Comparison of ENCODE assay signal across 17 cellular contexts in the genomic region with DNA sequence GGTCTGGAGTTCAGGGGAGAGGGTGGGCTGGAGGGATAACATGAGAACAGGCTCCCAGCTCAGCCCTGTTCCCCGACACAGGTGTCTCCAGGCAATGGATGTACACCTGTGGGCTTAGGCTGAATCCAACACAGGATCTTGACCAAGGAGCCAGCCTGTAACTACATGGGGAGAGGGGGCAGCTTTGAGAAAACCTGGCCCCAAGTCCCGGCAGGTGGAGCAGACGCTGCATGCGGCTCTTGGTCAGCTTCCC.
DNase-seq lines count a peak whose midpoint lies in the region; ATAC-seq lines count a peak whose summit lies in the region.
"Had no signal": no experiment of that assay in that cellular context is flagged by ENCODE, and none has a peak within 500 bp of the region (broad histone marks: within the 10 kb centered on the region; RNA-seq: fewer than 3 reads in every experiment).

No MANE protein-coding gene starts in this region.

- H3K27me3 Mint-ChIP-seq in CD4-positive, CD25-positive, alpha-beta regulatory T cell = no peaks in the 10 kb centered on the region
- H3K27me3 Mint-ChIP-seq in activated T-helper 17 cell treated with anti-CD3 and anti-CD28 coated beads, Interleukin-2, amount 50 U/mL, for 72 hours = no peaks in the 10 kb centered on the region
- peaks cover 4% of the 10 kb centered on the region for H3K27me3 Mint-ChIP-seq in activated CD4-positive, alpha-beta T cell treated with anti-CD3 and anti-CD28 coated beads, Interleukin-2, amount 10 ng/mL, durations not matched to agents 24 days and 14 days

- no peaks in the 10 kb centered on the region for H3K9me3 Mint-ChIP-seq in CD4-positive, CD25-positive, alpha-beta regulatory T cell
- no peaks in the 10 kb centered on the region for H3K9me3 Mint-ChIP-seq in activated T-helper 17 cell treated with anti-CD3 and anti-CD28 coated beads, Interleukin-2, amount 50 U/mL, for 72 hours
- no peaks in the 10 kb centered on the region for H3K9me3 Mint-ChIP-seq in activated CD4-positive, alpha-beta T cell treated with anti-CD3 and anti-CD28 coated beads, Interleukin-2, amount 10 ng/mL, durations not matched to agents 24 days and 14 days

- H3K36me3 ChIP-seq in CD4-positive, CD25-positive, alpha-beta regulatory T cell (ENCODE audit: control insufficient read depth, insufficient read depth, low read length) = no peaks in the 10 kb centered on the region
- no peaks in the 10 kb centered on the region for H3K36me3 ChIP-seq in mesenchymal stem cell (ENCODE audit: control insufficient read depth in 1 of 2, insufficient read depth in 2 of 2, low read depth in 1 of 2, low read length in 2 of 2)
- H3K36me3 ChIP-seq in skeletal muscle tissue (ENCODE audit: control insufficient read depth in 3 of 3, insufficient read depth in 3 of 3, low read length in 3 of 3) = no peaks in the 10 kb centered on the region

- H3K4me1 Mint-ChIP-seq in CD4-positive, CD25-positive, alpha-beta regulatory T cell = peaks cover 8 to 34% (median 17%) of the 10 kb centered on the region in 4 donors
- H3K4me1 Mint-ChIP-seq in activated T-helper 17 cell treated with anti-CD3 and anti-CD28 coated beads, Interleukin-2, amount 50 U/mL, for 72 hours = peaks cover 13% of the 10 kb centered on the region
- H3K4me1 Mint-ChIP-seq in activated CD4-positive, alpha-beta T cell treated with anti-CD3 and anti-CD28 coated beads, Interleukin-2, amount 10 ng/mL, durations not matched to agents 24 days and 14 days = peaks cover 14% of the 10 kb centered on the region

- no peaks in the 10 kb centered on the region for H3K36me3 Mint-ChIP-seq in CD4-positive, CD25-positive, alpha-beta regulatory T cell
- no peaks in the 10 kb centered on the region for H3K36me3 Mint-ChIP-seq in activated T-helper 17 cell treated with anti-CD3 and anti-CD28 coated beads, Interleukin-2, amount 50 U/mL, for 72 hours (ENCODE audit: low read depth)
- peaks cover 2% of the 10 kb centered on the region for H3K36me3 Mint-ChIP-seq in activated CD4-positive, alpha-beta T cell treated with anti-CD3 and anti-CD28 coated beads, Interleukin-2, amount 10 ng/mL, durations not matched to agents 24 days and 14 days (ENCODE audit: low read depth)
- H3K36me3 Mint-ChIP-seq: CD14-positive monocyte had no signal

- H2BK12ac ChIP-seq in mesenchymal stem cell (ENCODE audit: low read length in 2 of 2) = no peak overlapping the region

- no peak for ATAC-seq in CD4-positive, CD25-positive, alpha-beta regulatory T cell (ENCODE audit: low read depth in 2 of 2)
- ATAC-seq in activated T-helper 17 cell treated with anti-CD3 and anti-CD28 coated beads, Interleukin-2, amount 50 U/mL, for 72 hours (replicated peaks) = no peak
- ATAC-seq in HG02610 (IDR thresholded peaks at IDR 0.05; ENCODE audit: unreplicated experiment) = no peak
- ATAC-seq in GM21723 (IDR thresholded peaks at IDR 0.05; ENCODE audit: unreplicated experiment) = no peak
- ATAC-seq: HCT116 had no signal

- H3K27ac Mint-ChIP-seq in CD4-positive, CD25-positive, alpha-beta regulatory T cell = peak overlapping the region in 2 of 3 donors; percentile 75 to 87
- peak overlapping the region; percentile 58 for H3K27ac Mint-ChIP-seq in activated T-helper 17 cell treated with anti-CD3 and anti-CD28 coated beads, Interleukin-2, amount 50 U/mL, for 72 hours
- H3K27ac Mint-ChIP-seq in activated CD4-positive, alpha-beta T cell treated with anti-CD3 and anti-CD28 coated beads, Interleukin-2, amount 10 ng/mL, durations not matched to agents 24 days and 14 days = no peak overlapping the region

- peak overlapping the region; percentile 14 for H4K8ac ChIP-seq in mesenchymal stem cell (ENCODE audit: low read length)

- no peak overlapping the region for H4K91ac ChIP-seq in mesenchymal stem cell (ENCODE audit: low read length)

- H3K4me3 Mint-ChIP-seq in CD4-positive, CD25-positive, alpha-beta regulatory T cell = no peak overlapping the region
- no peak overlapping the region for H3K4me3 Mint-ChIP-seq in activated T-helper 17 cell treated with anti-CD3 and anti-CD28 coated beads, Interleukin-2, amount 50 U/mL, for 72 hours
- no peak overlapping the region for H3K4me3 Mint-ChIP-seq in activated CD4-positive, alpha-beta T cell treated with anti-CD3 and anti-CD28 coated beads, Interleukin-2, amount 10 ng/mL, durations not matched to agents 24 days and 14 days
- H3K4me3 Mint-ChIP-seq: CD14-positive monocyte had no signal

- no peak overlapping the region for H2BK5ac ChIP-seq in mesenchymal stem cell (ENCODE audit: low read depth, low read length, poor library complexity, severe bottlenecking)

- H3K4me2 ChIP-seq in mesenchymal stem cell (ENCODE audit: low read length, poor library complexity, severe bottlenecking) = no peak overlapping the region

- no peak overlapping the region for H3K23ac ChIP-seq in mesenchymal stem cell (ENCODE audit: low read length in 2 of 2)

- no peak overlapping the region for H2BK15ac ChIP-seq in mesenchymal stem cell (ENCODE audit: low read depth, poor library complexity, severe bottlenecking)

- H3K4ac ChIP-seq in mesenchymal stem cell (ENCODE audit: low read depth in 1 of 2, low read length in 2 of 2) = peak overlapping the region in 1 of 2 experiments; percentile 60

- intact Hi-C loops in activated CD4-positive, alpha-beta T cell treated with anti-CD3 and anti-CD28 coated beads, Interleukin-2, amount 10 ng/mL, durations not matched to agents 24 days and 14 days (cut with micrococcal nuclease) = no loop called here

- H3K4me3 ChIP-seq in CD4-positive, CD25-positive, alpha-beta regulatory T cell (ENCODE audit: low read depth, low read length) = no peak overlapping the region
- H3K4me3 ChIP-seq in mesenchymal stem cell (ENCODE audit: insufficient read depth in 1 of 2, low read depth in 1 of 2, low read length in 2 of 2) (peak overlapping the region in 1 of 2 experiments; percentile 27), skeletal muscle tissue (ENCODE audit: low read length in 3 of 3) (no peak overlapping the region)
- H3K4me3 ChIP-seq: SK-N-MC had no signal

- H3K9me3 ChIP-seq in CD4-positive, CD25-positive, alpha-beta regulatory T cell (ENCODE audit: control insufficient read depth in 2 of 2, low read length in 2 of 2) = no peaks in the 10 kb centered on the region
- H3K9me3 ChIP-seq in mesenchymal stem cell (ENCODE audit: control insufficient read depth, low read length) (no peaks in the 10 kb centered on the region), skeletal muscle tissue (ENCODE audit: control insufficient read depth in 3 of 3, low read length in 3 of 3) (no peaks in the 10 kb centered on the region)

- no peaks in the 10 kb centered on the region for H3K27me3 ChIP-seq in CD4-positive, CD25-positive, alpha-beta regulatory T cell (ENCODE audit: control insufficient read depth, insufficient read depth, low read length)
- H3K27me3 ChIP-seq in mesenchymal stem cell (ENCODE audit: control insufficient read depth in 1 of 2, insufficient read depth in 1 of 2, low read length in 2 of 2) (no peaks in the 10 kb centered on the region), skeletal muscle tissue (ENCODE audit: control insufficient read depth in 3 of 3, insufficient read depth in 3 of 3, low read length in 3 of 3) (no peaks in the 10 kb centered on the region)

- H3K14ac ChIP-seq in mesenchymal stem cell (ENCODE audit: low read length in 2 of 2) = no peak overlapping the region

- H3K18ac ChIP-seq in mesenchymal stem cell (ENCODE audit: low read depth in 1 of 2, low read length in 2 of 2) = no peak overlapping the region

- no peak overlapping the region for H3K27ac ChIP-seq in CD4-positive, CD25-positive, alpha-beta regulatory T cell (ENCODE audit: insufficient read depth, low read length, poor library complexity, severe bottlenecking)
- H3K27ac ChIP-seq in mesenchymal stem cell (ENCODE audit: low read length, poor library complexity, severe bottlenecking) (no peak overlapping the region), skeletal muscle tissue (ENCODE audit: low read depth, low read length) (peak overlapping the region; percentile 30)
- H3K27ac ChIP-seq: SK-N-MC had no signal

- no peak overlapping the region for H3K9ac ChIP-seq in mesenchymal stem cell (ENCODE audit: low read length)
- H3K9ac ChIP-seq in skeletal muscle tissue (ENCODE audit: low read depth in 1 of 3, low read length in 3 of 3) = peak overlapping the region in 2 of 3 donors; percentile 6 to 45

- H3K79me1 ChIP-seq in mesenchymal stem cell (replicated peaks; ENCODE audit: low read length, poor library complexity, severe bottlenecking) = no peaks in the 10 kb centered on the region

- no peak overlapping the region for H2BK120ac ChIP-seq in mesenchymal stem cell (ENCODE audit: low read depth, low read length)

- H3K4me1 ChIP-seq in CD4-positive, CD25-positive, alpha-beta regulatory T cell (ENCODE audit: control insufficient read depth, insufficient read depth, low read length, poor library complexity, severe bottlenecking) = peaks cover 21% of the 10 kb centered on the region
- H3K4me1 ChIP-seq in mesenchymal stem cell (ENCODE audit: control insufficient read depth, insufficient read depth, low read depth, low read length) (peaks cover 22% of the 10 kb centered on the region), skeletal muscle tissue (ENCODE audit: control insufficient read depth in 3 of 3, insufficient read depth in 3 of 3, low read length in 3 of 3) (peaks cover 34 to 62% (median 48%) of the 10 kb centered on the region in 3 donors)

- H2AK5ac ChIP-seq in mesenchymal stem cell (ENCODE audit: low read length, severe bottlenecking) = no peak overlapping the region

- 95% methylated on average over 4 of the region's 4 CpGs for WGBS in mesenchymal stem cell

- DNase-seq in CD4-positive, CD25-positive, alpha-beta regulatory T cell = no peak
- DNase-seq in mesenchymal stem cell = no peak
- DNase-seq in activated CD4-positive, alpha-beta T cell treated with anti-CD3 and anti-CD28 coated beads, Interleukin-2, amount 10 ng/mL, durations not matched to agents 24 days and 14 days = no peak
- DNase-seq: AML-193; COR-L47; GOT3; KBM-7; NCI-H1105; NK-92 treated with Interleukin-12 subunit alpha and Interleukin-12 subunit beta, amount 100 ng/mL, for 24 hours; SHP77 had no signal

- H2AFZ ChIP-seq in mesenchymal stem cell (ENCODE audit: low read depth, low read length) = no peak overlapping the region
